20 cellular contexts compared by ENCODE assay signal in the genomic region with DNA sequence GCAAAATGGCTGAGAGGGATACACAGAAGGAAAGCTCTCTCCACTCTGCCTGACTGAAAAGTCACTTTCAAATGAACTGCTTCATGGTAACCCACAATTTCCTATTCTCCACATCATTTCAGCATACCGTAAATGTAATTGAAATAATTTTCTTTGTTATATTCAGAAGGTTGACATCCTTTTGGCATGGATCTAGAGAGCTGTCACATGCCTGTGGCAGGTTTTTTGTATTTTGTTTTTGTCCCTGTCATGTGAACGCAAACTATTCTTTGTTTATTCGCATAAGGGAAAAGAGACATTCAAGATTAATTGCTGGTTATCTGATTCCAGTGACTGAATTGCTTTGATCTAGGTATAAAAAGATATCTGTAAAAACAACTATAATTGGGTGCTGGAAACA.
"Had no signal": no experiment of that assay in that cellular context is flagged by ENCODE, and none has a peak within 500 bp of the region (broad histone marks: within the 10 kb centered on the region; RNA-seq: fewer than 3 reads in every experiment).

No MANE protein-coding gene starts in this region.

- DNase-seq: colonic mucosa; cortex of kidney; effector CD8-positive, alpha-beta T cell; effector memory CD8-positive, alpha-beta T cell; endodermal cell; esophagus squamous epithelium; foreskin fibroblast; foreskin melanocyte; gastrocnemius medialis; glutamatergic neuron; head of caudate nucleus; heart right ventricle; hippocampal formation; left cardiac atrium; left lung; left ventricle myocardium superior; lower lobe of right lung; mesenchymal stem cell; mucosa of descending colon; naive B cell had no signal

- H3K4me1 ChIP-seq: colonic mucosa, esophagus squamous epithelium, gastrocnemius medialis, heart right ventricle, left lung, lower lobe of right lung had no signal

- H3K9me3 ChIP-seq: colonic mucosa, esophagus squamous epithelium, gastrocnemius medialis, left lung, lower lobe of right lung had no signal

- H3K36me3 ChIP-seq: colonic mucosa, esophagus squamous epithelium, gastrocnemius medialis, heart right ventricle, left lung, lower lobe of right lung had no signal

- H3K4me3 ChIP-seq: colonic mucosa, esophagus squamous epithelium, gastrocnemius medialis, heart right ventricle, left lung, lower lobe of right lung, mucosa of descending colon had no signal

- H3K27me3 ChIP-seq: colonic mucosa, esophagus squamous epithelium, gastrocnemius medialis, heart right ventricle, left lung had no signal

- H3K27ac ChIP-seq: colonic mucosa, esophagus squamous epithelium, gastrocnemius medialis, heart right ventricle, left lung, lower lobe of right lung had no signal
